ENCODE assay signal across 14 cellular contexts in genomic region chr10:14409247-14409646, GRCh38.
DNase-seq lines count a peak whose midpoint lies in the region.
"Had no signal": no experiment of that assay in that cellular context is flagged by ENCODE, and none has a peak within 500 bp of the region (broad histone marks: within the 10 kb centered on the region; RNA-seq: fewer than 3 reads in every experiment).

No MANE protein-coding gene starts in this region.

- H3K4me1 Mint-ChIP-seq in activated naive CD4-positive, alpha-beta T cell treated with anti-CD3 and anti-CD28 coated beads, Interleukin-2, amount 50 U/mL, for 24 hours = peaks cover 27% of the 10 kb centered on the region

- H3K4me3 Mint-ChIP-seq in activated naive CD4-positive, alpha-beta T cell treated with anti-CD3 and anti-CD28 coated beads, Interleukin-2, amount 50 U/mL, for 24 hours = peak overlapping the region; percentile 66

- H3K36me3 Mint-ChIP-seq in activated naive CD4-positive, alpha-beta T cell treated with anti-CD3 and anti-CD28 coated beads, Interleukin-2, amount 50 U/mL, for 24 hours = peaks cover 5% of the 10 kb centered on the region

- DNase-seq in stimulated activated naive CD4-positive, alpha-beta T cell treated with Interleukin-2 at 50 U/mL for 16 hours (lab: John Stamatoyannopoulos, UW) = peak; percentile 51
- no peak for DNase-seq in stimulated activated naive CD4-positive, alpha-beta T cell (lab: John Stamatoyannopoulos, UW)
- DNase-seq in stimulated activated CD4-positive, alpha-beta T cell treated with anti-CD3 and anti-CD28 coated beads, Interleukin-2, amount 100 ng/mL, for 4 hours (ENCODE audit: low read depth) = peak; percentile 41
- DNase-seq in NCI-H2227 treated with DMSO at 0.1 percent for 48 hours (lab: John Stamatoyannopoulos, UW) (no peak), GDM1 (lab: John Stamatoyannopoulos, UW) (no peak), cerebellar nuclear complex (lab: John Stamatoyannopoulos, UW) (no peak), NCI-H1092 (lab: John Stamatoyannopoulos, UW) (no peak)
- DNase-seq: Caco-2, dorsolateral prefrontal cortex, NCI-H187, psoas muscle, SHP77 treated with DMSO at 0.1 percent for 48 hours, substantia nigra had no signal

- H3K27ac Mint-ChIP-seq in activated naive CD4-positive, alpha-beta T cell treated with anti-CD3 and anti-CD28 coated beads, Interleukin-2, amount 50 U/mL, for 24 hours = peak overlapping the region; percentile 99

- peaks cover 14% of the 10 kb centered on the region for H3K9me3 Mint-ChIP-seq in activated naive CD4-positive, alpha-beta T cell treated with anti-CD3 and anti-CD28 coated beads, Interleukin-2, amount 50 U/mL, for 24 hours

- peaks cover 11% of the 10 kb centered on the region for H3K27me3 Mint-ChIP-seq in activated naive CD4-positive, alpha-beta T cell treated with anti-CD3 and anti-CD28 coated beads, Interleukin-2, amount 50 U/mL, for 24 hours

Comparison
In these comparisons a context has a peak if more than half of its experiments do, and no peak if none do; other contexts are left out.
1. DNase-seq: peak in stimulated activated naive CD4-positive, alpha-beta T cell treated with Interleukin-2 at 50 U/mL for 16 hours (single experiment) and stimulated activated CD4-positive, alpha-beta T cell treated with anti-CD3 and anti-CD28 coated beads, Interleukin-2, amount 100 ng/mL, for 4 hours (single experiment); none in stimulated activated naive CD4-positive, alpha-beta T cell (0 of 6), NCI-H2227 treated with DMSO at 0.1 percent for 48 hours (single experiment), GDM1 (single experiment), cerebellar nuclear complex (0 of 2) and NCI-H1092 (single experiment).